ENCODE assay signal across 12 cellular contexts in the genomic region with DNA sequence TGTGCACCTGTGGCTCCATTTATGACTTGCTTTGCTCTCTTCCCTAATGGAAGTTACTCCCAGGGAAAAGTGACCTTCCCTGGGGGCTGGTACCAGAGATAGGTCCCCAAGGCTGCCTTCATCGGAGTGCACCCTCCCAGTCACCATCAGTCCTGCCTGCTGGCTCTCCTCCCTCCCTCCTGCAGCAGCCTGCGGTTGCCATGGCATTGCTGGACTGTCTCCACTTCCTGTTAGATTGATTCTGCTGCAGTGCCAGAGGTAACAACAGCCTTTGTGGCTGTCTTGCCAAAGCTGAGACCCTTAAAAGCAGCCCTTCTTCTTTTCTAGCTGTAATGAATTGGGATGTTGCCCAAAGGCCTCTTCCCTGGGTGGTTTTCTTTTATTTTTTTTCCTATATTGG.
A peak's percentile ranks its signal among the peaks of the same experiment; 100 is the strongest.
DNase-seq lines count a peak whose midpoint lies in the region; ATAC-seq and TF ChIP-seq lines count a peak whose summit lies in the region.
"Had no signal": no experiment of that assay in that cellular context is flagged by ENCODE, and none has a peak within 500 bp of the region (broad histone marks: within the 10 kb centered on the region; RNA-seq: fewer than 3 reads in every experiment).

No MANE protein-coding gene starts in this region.

- TF ChIP-seq CTCF in KMS-11 (conservative IDR thresholded peaks at IDR 0.05; ENCODE audit: low read depth, low read length), result no peak
- no peak for TF ChIP-seq CTCF in upper lobe of left lung (IDR thresholded peaks at IDR 0.05)

- no peak overlapping the region for H3K27ac ChIP-seq in KMS-11
- H3K27ac ChIP-seq in upper lobe of left lung, result no peak overlapping the region
- H3K27ac ChIP-seq: skin epidermis had no signal

- no peak for TF ChIP-seq POLR2A in upper lobe of left lung (IDR thresholded peaks at IDR 0.05)

- peak; percentile 9 for DNase-seq in iPS-NIHi11 (ENCODE audit: low spot score)
- no peak for DNase-seq in upper lobe of left lung
- no peak for DNase-seq in medulla oblongata (ENCODE audit: extremely low spot score)
- no peak for DNase-seq in NCI-H2227 (lab: John Stamatoyannopoulos, UW; ENCODE audit: unreplicated experiment)
- no peak for DNase-seq in NCI-H226
- DNase-seq: activated naive CD4-positive, alpha-beta T cell; immature natural killer cell; MG63 had no signal

- H2AFZ ChIP-seq in KMS-11 (ENCODE audit: low read depth), result peak overlapping the region; percentile 42; the same call in 1 of the 2 replicates

- WGBS in upper lobe of left lung, 2 donors, result 40 to 45% methylated on average over 1 to 2 of the region's 2 CpGs

- no peak for TF ChIP-seq EP300 in upper lobe of left lung (IDR thresholded peaks at IDR 0.05)

- H3K79me2 ChIP-seq in KMS-11 (ENCODE audit: insufficient read depth, low read depth), result no peaks in the 10 kb centered on the region

- H3K36me3 ChIP-seq in KMS-11 (ENCODE audit: insufficient read depth), result no peaks in the 10 kb centered on the region
- H3K36me3 ChIP-seq in upper lobe of left lung, result no peaks in the 10 kb centered on the region
- H3K36me3 ChIP-seq: MG63 had no signal

- H3K4me3 ChIP-seq in KMS-11 (IDR thresholded peaks at IDR 0.05; ENCODE audit: insufficient read depth, low read depth, low read length), result no peak overlapping the region
- H3K4me3 ChIP-seq in upper lobe of left lung, result no peak overlapping the region
- H3K4me3 ChIP-seq: MG63, skin epidermis had no signal

- no peak overlapping the region for H3K9ac ChIP-seq in KMS-11

- ATAC-seq in GM18858 (IDR thresholded peaks at IDR 0.05; ENCODE audit: unreplicated experiment) (peak; percentile 75), GM21576 (IDR thresholded peaks at IDR 0.05; ENCODE audit: unreplicated experiment) (peak; percentile 81), upper lobe of left lung (ENCODE audit: low FRiP score in 2 of 2) (no peak)

- H4K20me1 ChIP-seq in KMS-11 (ENCODE audit: insufficient read depth), result no peaks in the 10 kb centered on the region

- peaks cover 45% of the 10 kb centered on the region for H3K4me1 ChIP-seq in KMS-11 (ENCODE audit: low read depth, poor library complexity, severe bottlenecking)
- H3K4me1 ChIP-seq in upper lobe of left lung, result no peaks in the 10 kb centered on the region

- 0 out of 2 replicates have a peak overlapping the region, but pooled peaks have one; percentile 24 for H3K4me2 ChIP-seq in KMS-11

- no peaks in the 10 kb centered on the region for H3K9me3 ChIP-seq in upper lobe of left lung
- H3K9me3 ChIP-seq: MG63 had no signal

- no peaks in the 10 kb centered on the region for H3K27me3 ChIP-seq in KMS-11 (ENCODE audit: insufficient read depth, low read depth)
- H3K27me3 ChIP-seq in upper lobe of left lung, result no peaks in the 10 kb centered on the region
- H3K27me3 ChIP-seq: MG63 had no signal

Comparison
In these comparisons a context has a peak if more than half of its experiments do, and no peak if none do; other contexts are left out.
1. ATAC-seq: peak in GM18858 (single experiment) and GM21576 (single experiment); none in upper lobe of left lung (0 of 2).